In the genomic region with DNA sequence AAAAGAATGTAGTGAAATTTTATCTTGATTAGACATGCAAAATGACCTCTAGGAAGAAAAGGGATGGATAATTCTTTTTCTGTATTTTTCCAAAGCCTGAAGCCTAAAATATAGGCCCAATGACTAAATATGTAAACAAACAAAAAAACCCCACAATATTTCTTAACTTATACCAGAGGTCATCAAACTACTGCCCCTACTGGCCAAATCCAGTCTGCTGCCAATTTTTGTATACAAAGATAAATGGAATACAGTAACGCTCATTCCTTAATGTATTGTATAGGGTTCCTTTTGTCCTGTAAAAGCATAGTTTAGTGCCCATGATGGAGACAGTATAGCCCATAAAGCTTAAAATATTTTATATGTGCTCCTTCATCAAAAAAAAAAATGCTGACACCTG, we compare ENCODE assay signal across 22 cellular contexts.
DNase-seq lines count a peak whose midpoint lies in the region; TF ChIP-seq lines count a peak whose summit lies in the region.
"Had no signal": no experiment of that assay in that cellular context is flagged by ENCODE, and none has a peak within 500 bp of the region (broad histone marks: within the 10 kb centered on the region; RNA-seq: fewer than 3 reads in every experiment).

No MANE protein-coding gene starts in this region.

- no peaks in the 10 kb centered on the region for H3K36me3 ChIP-seq in KMS-11 (ENCODE audit: insufficient read depth)
- H3K36me3 ChIP-seq: adrenal gland, BLaER1, brain microvascular endothelial cell, Peyer's patch, stomach, tibial nerve had no signal

- DNase-seq in ACHN (peak; percentile 8), RKO (ENCODE audit: low spot score) (peak; percentile 19), iPS-NIHi7 (ENCODE audit: extremely low spot score) (peak; percentile 7), medulla oblongata (ENCODE audit: extremely low spot score) (no peak), RWPE1 (ENCODE audit: low spot score) (no peak), GOT3 (lab: John Stamatoyannopoulos, UW) (no peak), dermis blood vessel endothelial cell (no peak)
- DNase-seq: activated CD4-positive, CD25-positive, alpha-beta regulatory T cell treated with anti-CD3 and anti-CD28 coated beads, Interleukin-2, amount 50 U/mL, for 72 hours; activated naive CD4-positive, alpha-beta T cell; activated T-cell treated with anti-CD3 and anti-CD28 coated beads, Interleukin-2, amount 50 U/mL, for 1 hour; adrenal gland; brain microvascular endothelial cell; NCI-H1105 treated with DMSO at 0.1 percent for 48 hours; NCI-H2029 treated with DMSO at 0.1 percent for 48 hours; NCI-H345; occipital lobe; Peyer's patch; retina; stomach had no signal

- in situ Hi-C loops in ACHN (cut with HindIII; ENCODE audit: low pct_ligation_motif_present, low pct_unique_long_range_greater_than_20kb, low sequenced_read_pairs), result no loop called here

- H3K27ac ChIP-seq in KMS-11, result no peak overlapping the region
- H3K27ac ChIP-seq in RWPE1, result no peak overlapping the region
- H3K27ac ChIP-seq: adrenal gland, BLaER1, brain microvascular endothelial cell, Peyer's patch, stomach, tibial nerve had no signal

- H3K4me1 ChIP-seq in KMS-11 (ENCODE audit: low read depth, poor library complexity, severe bottlenecking), result no peaks in the 10 kb centered on the region
- H3K4me1 ChIP-seq: adrenal gland, BLaER1, Peyer's patch, stomach, tibial nerve had no signal

- H2AFZ ChIP-seq in KMS-11 (ENCODE audit: low read depth), result no peak overlapping the region

- no peak overlapping the region for H3K4me3 ChIP-seq in KMS-11 (IDR thresholded peaks at IDR 0.05; ENCODE audit: insufficient read depth, low read depth, low read length)
- H3K4me3 ChIP-seq: adrenal gland, BLaER1, Peyer's patch, stomach, tibial nerve had no signal

- no peaks in the 10 kb centered on the region for H3K27me3 ChIP-seq in KMS-11 (ENCODE audit: insufficient read depth, low read depth)
- H3K27me3 ChIP-seq: adrenal gland, BLaER1, brain microvascular endothelial cell, Peyer's patch, stomach, tibial nerve had no signal

- H3K79me2 ChIP-seq in KMS-11 (ENCODE audit: insufficient read depth, low read depth), result no peaks in the 10 kb centered on the region

- CTCF ChIA-PET in RWPE1 (lab: Yijun Ruan, JAX), result no interaction called here

- no peak overlapping the region for H3K4me2 ChIP-seq in KMS-11
- H3K4me2 ChIP-seq: BLaER1 had no signal

- POLR2A ChIA-PET in RWPE1 (lab: Yijun Ruan, JAX; ENCODE audit: low non-redundant PET), result no interaction called here

- 0 out of 2 replicates have a peak, but pooled peaks have one; percentile 21 for TF ChIP-seq CTCF in KMS-11 (conservative IDR thresholded peaks at IDR 0.05; ENCODE audit: low read depth, low read length)
- no peak for TF ChIP-seq CTCF in RWPE1 (conservative IDR thresholded peaks at IDR 0.05; ENCODE audit: low read depth)

- no peaks in the 10 kb centered on the region for H4K20me1 ChIP-seq in KMS-11 (ENCODE audit: insufficient read depth)
- H4K20me1 ChIP-seq: BLaER1 had no signal

- H3K9ac ChIP-seq in KMS-11, result no peak overlapping the region
- H3K9ac ChIP-seq: BLaER1 had no signal

Comparison
In these comparisons a context has a peak if more than half of its experiments do, and no peak if none do; other contexts are left out.
1. DNase-seq: peak in ACHN (single experiment), RKO (single experiment) and iPS-NIHi7 (single experiment); none in medulla oblongata (single experiment), RWPE1 (single experiment), GOT3 (single experiment) and dermis blood vessel endothelial cell (single experiment).